ENCODE assay signal across 8 cellular contexts in the genomic region with DNA sequence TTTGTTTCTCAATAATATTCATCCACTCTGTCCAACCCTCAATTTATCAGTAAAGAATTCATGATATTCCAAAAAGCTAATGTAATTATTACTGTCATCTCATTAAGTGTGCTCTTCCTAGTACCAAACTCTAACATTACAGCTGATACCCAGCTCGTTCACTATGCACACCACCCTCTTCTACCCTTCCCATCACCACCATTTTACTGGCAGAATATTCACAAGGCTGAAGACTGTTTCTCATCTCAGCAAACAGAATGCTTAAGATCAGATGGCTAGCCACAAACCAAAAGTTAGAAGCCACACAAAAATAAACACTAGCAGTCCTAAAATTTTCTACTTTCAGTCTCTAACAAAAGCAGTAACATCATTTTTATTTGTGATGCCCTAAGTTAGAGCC.
DNase-seq lines count a peak whose midpoint lies in the region; ATAC-seq and TF ChIP-seq lines count a peak whose summit lies in the region.
"Had no signal": no experiment of that assay in that cellular context is flagged by ENCODE, and none has a peak within 500 bp of the region (broad histone marks: within the 10 kb centered on the region; RNA-seq: fewer than 3 reads in every experiment).

No MANE protein-coding gene starts in this region.

- no peak for TF ChIP-seq POLR2A in IMR-90 (IDR thresholded peaks at IDR 0.05; ENCODE audit: low read depth, low read length)

- no peak overlapping the region for H4K5ac ChIP-seq in IMR-90 (ENCODE audit: low read depth, low read length)

- TF ChIP-seq RAD21 in IMR-90 (IDR thresholded peaks at IDR 0.05; ENCODE audit: low read length), result no peak

- H3K18ac ChIP-seq in IMR-90 (ENCODE audit: low read depth, low read length), result no peak overlapping the region

- no peak overlapping the region for H3K4me3 ChIP-seq in IMR-90 (ENCODE audit: insufficient read depth, low read depth, low read length)
- peak overlapping the region; percentile 41 to 72 for H3K4me3 ChIP-seq in stomach smooth muscle (ENCODE audit: low read length in 2 of 2)

- TF ChIP-seq CTCF in IMR-90 (conservative IDR thresholded peaks at IDR 0.05; ENCODE audit: low read depth, low read length) (no peak), foreskin keratinocyte (conservative IDR thresholded peaks at IDR 0.05) (no peak)

- no peaks in the 10 kb centered on the region; the same call in 1 of the 2 replicates for H3K9me1 ChIP-seq in IMR-90 (ENCODE audit: insufficient read depth, low read length)

- no peak overlapping the region; the same call in 1 of the 2 replicates for H2AK5ac ChIP-seq in IMR-90 (ENCODE audit: low read depth, low read length)

- no peak overlapping the region for H3K4ac ChIP-seq in IMR-90 (ENCODE audit: low read depth, low read length)

- H2BK15ac ChIP-seq in IMR-90 (ENCODE audit: low read depth, low read length), result no peak overlapping the region

- ATAC-seq in IMR-90 (ENCODE audit: low read depth), result 0 out of 2 replicates have a peak, but pooled peaks have one; percentile 19
- no peak for ATAC-seq in foreskin keratinocyte
- no peak for ATAC-seq in HG03442 (IDR thresholded peaks at IDR 0.05; ENCODE audit: unreplicated experiment)

- no peak overlapping the region; a peak in 1 of 4 replicates for H4K8ac ChIP-seq in IMR-90 (ENCODE audit: low read depth in 2 of 2, low read length in 2 of 2)

- dilution Hi-C loops in IMR-90 (cut with HindIII; ENCODE audit: low sequenced_read_pairs, unreplicated experiment), result no loop called here

- H3K56ac ChIP-seq in IMR-90 (ENCODE audit: extremely low read depth, insufficient read depth, low read length), result no peak overlapping the region

- H2BK5ac ChIP-seq in IMR-90 (ENCODE audit: low read depth, low read length, poor library complexity, severe bottlenecking), result no peak overlapping the region

- no peak overlapping the region for H3K27ac ChIP-seq in IMR-90 (ENCODE audit: insufficient read depth, low read length)
- peak overlapping the region; percentile 85 for H3K27ac ChIP-seq in foreskin keratinocyte
- no peak overlapping the region for H3K27ac ChIP-seq in stomach smooth muscle (ENCODE audit: low read length)

- H3K14ac ChIP-seq in IMR-90 (replicated peaks; ENCODE audit: low read depth, low read length), result no peak overlapping the region

- peak overlapping the region; percentile 85 for H3K4me3 Mint-ChIP-seq in T-helper 2 cell treated with Interferon-gamma antibody and Interleukin-4, amounts not matched to agents 5 μg/mL and 100 μg/mL, for 36 hours

- H3K9me3 ChIP-seq in IMR-90 (ENCODE audit: control insufficient read depth, insufficient read depth, low read length) (no peaks in the 10 kb centered on the region), stomach smooth muscle (ENCODE audit: control insufficient read depth in 2 of 2, low read length in 2 of 2) (no peaks in the 10 kb centered on the region)
- H3K9me3 ChIP-seq: neutrophil had no signal

- no peak overlapping the region for H2AFZ ChIP-seq in IMR-90 (replicated peaks; ENCODE audit: low read length, poor library complexity)

- CTCF ChIA-PET in IMR-90 (lab: Yijun Ruan, JAX), result no interaction called here

- peaks cover 26 to 43% of the 10 kb centered on the region in 2 experiments for H3K79me1 ChIP-seq in IMR-90 (ENCODE audit: low read depth in 1 of 2, low read length in 2 of 2)

- peaks cover 3% of the 10 kb centered on the region for H3K36me3 Mint-ChIP-seq in T-helper 2 cell treated with Interferon-gamma antibody and Interleukin-4, amounts not matched to agents 5 μg/mL and 100 μg/mL, for 36 hours (ENCODE audit: low read depth)

- H3K27ac Mint-ChIP-seq in T-helper 2 cell treated with Interferon-gamma antibody and Interleukin-4, amounts not matched to agents 5 μg/mL and 100 μg/mL, for 36 hours, result peak overlapping the region; percentile 64

- no TSS peak for BruUV-seq in IMR-90 (replicated peaks; lab: Mats Ljungman, UMichigan)

- H2BK20ac ChIP-seq in IMR-90 (ENCODE audit: low read depth, low read length), result no peak overlapping the region

- peak overlapping the region; percentile 78 for H3K4me2 ChIP-seq in IMR-90 (ENCODE audit: low read depth, low read length)

- 20% methylated on average over 1 of the region's 1 CpG; no CpG with 5 or more reads in 1 of the 2 experiments for WGBS in IMR-90 (ENCODE audit: extremely low coverage in 2 of 2, insufficient read length in 1 of 2), 2 experiments

- H3K23ac ChIP-seq in IMR-90 (ENCODE audit: low read depth, low read length), result peak overlapping the region; percentile 39; the same call in 1 of the 2 replicates

- H3K36me3 ChIP-seq in IMR-90 (ENCODE audit: control insufficient read depth, insufficient read depth, low read length) (no peaks in the 10 kb centered on the region), stomach smooth muscle (ENCODE audit: control insufficient read depth in 2 of 2, insufficient read depth in 2 of 2, low read length in 2 of 2) (no peaks in the 10 kb centered on the region)
- H3K36me3 ChIP-seq: neutrophil had no signal

- H4K91ac ChIP-seq in IMR-90 (ENCODE audit: insufficient read depth, low read depth, low read length), result no peak overlapping the region

- H3K27me3 Mint-ChIP-seq in T-helper 2 cell treated with Interferon-gamma antibody and Interleukin-4, amounts not matched to agents 5 μg/mL and 100 μg/mL, for 36 hours (ENCODE audit: low read depth), result no peaks in the 10 kb centered on the region

- H3K9me3 Mint-ChIP-seq in T-helper 2 cell treated with Interferon-gamma antibody and Interleukin-4, amounts not matched to agents 5 μg/mL and 100 μg/mL, for 36 hours, result no peaks in the 10 kb centered on the region

- POLR2A ChIA-PET in IMR-90 (lab: Charles Lee; ENCODE audit: unreplicated experiment), result no interaction called here

- peaks cover 29% of the 10 kb centered on the region for H3K4me1 Mint-ChIP-seq in T-helper 2 cell treated with Interferon-gamma antibody and Interleukin-4, amounts not matched to agents 5 μg/mL and 100 μg/mL, for 36 hours (ENCODE audit: low read depth)

- intact Hi-C loops in IMR-90 (cut with micrococcal nuclease), result no loop called here

- peak overlapping the region; percentile 3; the same call in 1 of the 2 replicates for H3K9ac ChIP-seq in IMR-90 (ENCODE audit: low read depth, low read length)
- H3K9ac ChIP-seq in stomach smooth muscle (ENCODE audit: low read length in 2 of 2), result peak overlapping the region in 1 of 2 donors; percentile 31

- H3K4me1 ChIP-seq in IMR-90 (ENCODE audit: control insufficient read depth, insufficient read depth, low read length) (peaks cover 7% of the 10 kb centered on the region), foreskin keratinocyte (peaks cover 16% of the 10 kb centered on the region), stomach smooth muscle (ENCODE audit: control insufficient read depth, insufficient read depth, low read length) (peaks cover 2% of the 10 kb centered on the region)

- no peaks in the 10 kb centered on the region for H3K27me3 ChIP-seq in IMR-90 (ENCODE audit: control insufficient read depth, insufficient read depth, low read length)
- H3K27me3 ChIP-seq in foreskin keratinocyte, result no peaks in the 10 kb centered on the region
- no peaks in the 10 kb centered on the region for H3K27me3 ChIP-seq in stomach smooth muscle (ENCODE audit: control insufficient read depth in 1 of 2, insufficient read depth in 2 of 2, low read length in 2 of 2)
- H3K27me3 ChIP-seq: neutrophil had no signal

- in situ Hi-C loops in IMR-90 (cut with MboI; ENCODE audit: low sequenced_read_pairs), result no loop called here

- DNase-seq in IMR-90 (peak; percentile 46), foreskin keratinocyte (no peak), HT-29 (ENCODE audit: low spot score) (no peak)
- DNase-seq in T-helper 2 cell treated with Interferon-gamma antibody and Interleukin-4, amounts not matched to agents 5 μg/mL and 100 μg/mL, for 36 hours (ENCODE audit: low spot score), result no peak
- no peak for DNase-seq in stimulated activated CD8-positive, alpha-beta memory T cell treated with anti-CD3 and anti-CD28 coated beads, Interleukin-4, amount 100 ng/mL, for 48 hours

- H2BK120ac ChIP-seq in IMR-90 (ENCODE audit: low read depth, low read length), result no peak overlapping the region

- H4K20me1 ChIP-seq in IMR-90 (ENCODE audit: insufficient read depth, low read length), result peaks cover 25% of the 10 kb centered on the region; the same call in 1 of the 2 replicates

- H2AK9ac ChIP-seq in IMR-90 (replicated peaks; ENCODE audit: low read depth, low read length, poor library complexity), result no peak overlapping the region

TF ChIP-seq in IMR-90, 13 proteins besides CTCF, POLR2A, EP300 and RAD21:
- TF ChIP-seq RFX5 (IDR thresholded peaks at IDR 0.05; ENCODE audit: low read depth, low read length) (no peak), CEBPB (IDR thresholded peaks at IDR 0.05; ENCODE audit: low read depth, low read length) (no peak)
